Comparison of ENCODE assay signal across 23 cellular contexts in genomic region chr10:113025487-113025886, GRCh38.
"Had no signal": no experiment of that assay in that cellular context is flagged by ENCODE, and none has a peak within 500 bp of the region (broad histone marks: within the 10 kb centered on the region; RNA-seq: fewer than 3 reads in every experiment).

No MANE protein-coding gene starts in this region.

- H3K9me3 ChIP-seq: esophagus muscularis mucosa, gastrocnemius medialis, heart right ventricle, left lung, lower lobe of right lung, mucosa of descending colon had no signal

- H3K27ac Mint-ChIP-seq: mesothelial cell of epicardium had no signal

- H3K36me3 ChIP-seq: esophagus muscularis mucosa, gastrocnemius medialis, heart right ventricle, left lung, lower lobe of right lung had no signal

- ATAC-seq: gastrocnemius medialis, heart right ventricle, left cardiac atrium, left lung, left ventricle myocardium superior, lower lobe of right lung, mucosa of descending colon had no signal

- H3K27ac ChIP-seq: esophagus muscularis mucosa, left lung, lower lobe of right lung had no signal

- FAIRE-seq: colon, endothelial cell of umbilical vein, islet of Langerhans, keratinocyte had no signal

- H3K4me3 Mint-ChIP-seq: mesothelial cell of epicardium had no signal

- H3K4me3 ChIP-seq: coronary artery, dorsolateral prefrontal cortex, esophagus muscularis mucosa, gastrocnemius medialis, heart right ventricle, left lung, lower lobe of right lung, mucosa of descending colon had no signal

- DNase-seq: dermis blood vessel endothelial cell; dorsolateral prefrontal cortex; effector CD4-positive, alpha-beta T cell; effector memory CD4-positive, alpha-beta T cell; foreskin melanocyte; gastrocnemius medialis; glutamatergic neuron; head of caudate nucleus; heart right ventricle; hippocampal formation; left cardiac atrium; left lung; left ventricle myocardium superior; lower lobe of right lung; mesenchymal stem cell; mucosa of descending colon had no signal

- H3K9me3 Mint-ChIP-seq: mesothelial cell of epicardium had no signal

- H3K27me3 ChIP-seq: dorsolateral prefrontal cortex, esophagus muscularis mucosa, gastrocnemius medialis, heart right ventricle, left lung had no signal
